23 cellular contexts compared by ENCODE assay signal in genomic region chr22:19126309-19126666, GRCh38. TPM values are rescaled to one million over a fixed set of nuclear protein-coding genes. Genes with fewer than 3 reads are reported as not detected.
DNase-seq lines count a peak whose midpoint lies in the region; ATAC-seq, FAIRE-seq and TF ChIP-seq lines count a peak whose summit lies in the region.
"Had no signal": no experiment of that assay in that cellular context is flagged by ENCODE, and none has a peak within 500 bp of the region (broad histone marks: within the 10 kb centered on the region; RNA-seq: fewer than 3 reads in every experiment).

No MANE protein-coding gene starts in this region.

- H3K27me3 ChIP-seq in HepG2 (ENCODE audit: control insufficient read depth in 1 of 2, insufficient read depth in 2 of 2, low read length in 2 of 2) = peaks cover 3 to 46% of the 10 kb centered on the region in 2 experiments; a peak in 4 of 5 replicates
- H3K27me3 ChIP-seq in right lobe of liver = no peaks in the 10 kb centered on the region
- peaks cover 0 to 3% (median 0%) of the 10 kb centered on the region in 3 experiments for H3K27me3 ChIP-seq in neuronal stem cell (ENCODE audit: control insufficient read depth in 3 of 3, insufficient read depth in 3 of 3, low read depth in 1 of 3, low read length in 3 of 3)
- H3K27me3 ChIP-seq in adrenal gland = no peaks in the 10 kb centered on the region

- intact Hi-C loops in HepG2 (cut with micrococcal nuclease; ENCODE audit: unreplicated experiment) (no loop called here), right lobe of liver (cut with DNase I) (no loop called here), kidney (cut with DNase I) (no loop called here), adrenal gland (cut with DNase I) (no loop called here)

- TF ChIP-seq EP300 in HepG2 (IDR thresholded peaks at IDR 0.05; ENCODE audit: low read depth in 2 of 2, low read length in 2 of 2) (no peak), HepG2 (CRISPR knock-in tag; IDR thresholded peaks at IDR 0.05; ENCODE audit: borderline replicate concordance) (no peak)

- TF ChIP-seq CTCF in HepG2 (CRISPR knock-in tag; IDR thresholded peaks at IDR 0.05) (no peak), right lobe of liver (IDR thresholded peaks at IDR 0.05) (no peak), kidney (IDR thresholded peaks at IDR 0.05; ENCODE audit: borderline replicate concordance, extremely low read depth, insufficient read depth) (no peak), adrenal gland (IDR thresholded peaks at IDR 0.05) (no peak)

- H3K4me1 ChIP-seq in HepG2 (ENCODE audit: insufficient read depth, low read length) (peaks cover 36% of the 10 kb centered on the region), right lobe of liver (peaks cover 0 to 5% (median under 1%) of the 10 kb centered on the region in 4 donors), kidney (ENCODE audit: control insufficient read depth in 1 of 2, insufficient read depth in 1 of 2, low read depth in 1 of 2, low read length in 2 of 2) (peaks cover 4 to 7% of the 10 kb centered on the region in 2 donors), neuronal stem cell (ENCODE audit: control insufficient read depth in 2 of 2, insufficient read depth in 1 of 2, low read depth in 1 of 2, low read length in 2 of 2) (peaks cover 0 to 2% of the 10 kb centered on the region in 2 donors), adrenal gland (replicated peaks in 1 of 2) (peaks cover 2 to 8% of the 10 kb centered on the region in 2 donors)

- TF ChIP-seq POLR2A in HepG2 (IDR thresholded peaks at IDR 0.05; ENCODE audit: insufficient read depth in 1 of 2, low read depth in 2 of 2, low read length in 2 of 2) (no peak), right lobe of liver (IDR thresholded peaks at IDR 0.05) (no peak), GM12892 (IDR thresholded peaks at IDR 0.05; ENCODE audit: low read depth, low read length) (no peak), adrenal gland (IDR thresholded peaks at IDR 0.05) (no peak)

- CTCF ChIA-PET in HepG2 (lab: Yijun Ruan, JAX; ENCODE audit: low intra/inter-chr PET ratio, low total read pairs) = no interaction called here

- DNase-seq in HepG2 (ENCODE audit: low spot score) (no peak), right lobe of liver (no peak), kidney (peak; percentile 42), neuronal stem cell (ENCODE audit: low spot score) (no peak), GM12892 (ENCODE audit: insufficient read length) (no peak), adrenal gland (no peak)
- DNase-seq: C1 segment of cervical spinal cord; Calu3; CD4-positive, alpha-beta memory T cell; COR-L47; DMS53; DMS79 treated with DMSO at 0.1 percent for 48 hours; GF-D8; GOT3; HFFc6 had no signal

- H3K4me2 ChIP-seq in HepG2 (ENCODE audit: low read depth, low read length) = peak overlapping the region; percentile 62
- no peak overlapping the region for H3K4me2 ChIP-seq in neuronal stem cell (ENCODE audit: insufficient read depth, low read length, poor library complexity, severe bottlenecking)

- H2BK120ac ChIP-seq in neuronal stem cell (ENCODE audit: low read depth, low read length) = no peak overlapping the region

- in situ Hi-C loops in HepG2 (cut with HindIII; ENCODE audit: extremely low pct_ligation_motif_present, low pct_unique_long_range_greater_than_20kb) = no loop called here

- H2AK5ac ChIP-seq in neuronal stem cell (ENCODE audit: low read depth, low read length) = peak overlapping the region; percentile 47

- FAIRE-seq in HepG2 (lab: Jason Lieb, UNC) = no peak
- FAIRE-seq in kidney (lab: Jason Lieb, UNC) = no peak
- FAIRE-seq in GM12892 (lab: Jason Lieb, UNC) = no peak
- FAIRE-seq: GM12891, H54 had no signal

- H3K9me3 ChIP-seq in HepG2 (ENCODE audit: low read length) = no peaks in the 10 kb centered on the region
- H3K9me3 ChIP-seq in right lobe of liver = no peaks in the 10 kb centered on the region
- no peaks in the 10 kb centered on the region for H3K9me3 ChIP-seq in kidney (ENCODE audit: control insufficient read depth in 1 of 2, low read length in 2 of 2)
- H3K9me3 ChIP-seq in neuronal stem cell (replicated peaks in 1 of 2; ENCODE audit: control insufficient read depth in 2 of 2, insufficient read depth in 1 of 2, low read depth in 1 of 2, low read length in 2 of 2) = no peaks in the 10 kb centered on the region
- H3K9me3 ChIP-seq in adrenal gland (replicated peaks in 1 of 3) = no peaks in the 10 kb centered on the region
- H3K9me3 ChIP-seq: HAP-1 had no signal

- ATAC-seq in HepG2 (no peak), right lobe of liver (no peak)

- H3K79me2 ChIP-seq in HepG2 (ENCODE audit: insufficient read depth, low read length) = peaks cover 5% of the 10 kb centered on the region

- H3K9ac ChIP-seq in HepG2 (ENCODE audit: insufficient read depth, low read depth, low read length) (no peak overlapping the region), kidney (ENCODE audit: low read length in 2 of 2) (no peak overlapping the region), neuronal stem cell (ENCODE audit: low read depth, low read length, poor library complexity) (no peak overlapping the region)

- H3K4ac ChIP-seq in neuronal stem cell (ENCODE audit: low read length) = no peak overlapping the region

- H3K4me3 ChIP-seq in HepG2 (replicated peaks in 1 of 3; ENCODE audit: insufficient read depth in 1 of 3, low read depth in 2 of 3, low read length in 3 of 3) (peak overlapping the region in 2 of 3 experiments; percentile 18 to 44; a peak in 1 of 6 replicates), right lobe of liver (no peak overlapping the region), kidney (ENCODE audit: low read length in 2 of 2) (no peak overlapping the region), neuronal stem cell (ENCODE audit: low read length in 2 of 2) (no peak overlapping the region), adrenal gland (no peak overlapping the region)
- H3K4me3 ChIP-seq: HAP-1 had no signal

- peaks cover 4% of the 10 kb centered on the region; the same call in 1 of the 2 replicates for H4K20me1 ChIP-seq in HepG2 (ENCODE audit: insufficient read depth, low read length)

- peak overlapping the region; percentile 34 for H3K23ac ChIP-seq in neuronal stem cell (ENCODE audit: low read depth, low read length, poor library complexity)

- H4K91ac ChIP-seq in neuronal stem cell (ENCODE audit: low read depth, low read length, poor library complexity) = no peak overlapping the region

- WGBS in HepG2 (ENCODE audit: low lambda C conversion rate) = 0% methylated on average over 1 of the region's 9 CpGs
- no CpG with 5 or more reads among the region's 9 CpGs for WGBS in right lobe of liver (ENCODE audit: insufficient coverage, low coverage, low lambda C conversion rate, missing lambda C conversion rate)
- no CpG with 5 or more reads among the region's 9 CpGs for WGBS in neuronal stem cell (ENCODE audit: extremely low coverage in 2 of 2, insufficient read length in 2 of 2, insufficient replicate concordance in 1 of 2), 2 donors
- WGBS in adrenal gland, 4 donors = 84 to 90% (median 88%) methylated on average over 4 to 9 of the region's 9 CpGs

- H3K36me3 ChIP-seq in HepG2 (replicated peaks in 1 of 2; ENCODE audit: control insufficient read depth in 1 of 2, insufficient read depth in 2 of 2, low read length in 2 of 2) (no peaks in the 10 kb centered on the region), right lobe of liver (no peaks in the 10 kb centered on the region), kidney (ENCODE audit: control insufficient read depth in 1 of 2, insufficient read depth in 2 of 2, low read length in 2 of 2) (no peaks in the 10 kb centered on the region), neuronal stem cell (replicated peaks in 1 of 2; ENCODE audit: control insufficient read depth in 2 of 2, insufficient read depth in 2 of 2, low read length in 2 of 2) (peaks cover 0 to 2% of the 10 kb centered on the region in 2 donors), adrenal gland (replicated peaks in 1 of 2) (no peaks in the 10 kb centered on the region)
- H3K36me3 ChIP-seq: HAP-1 had no signal

- H2BK12ac ChIP-seq in neuronal stem cell (ENCODE audit: low read length) = no peak overlapping the region

- H3K27ac ChIP-seq in HepG2 (ENCODE audit: extremely low read length, insufficient read depth, low read length) = no peak overlapping the region
- no peak overlapping the region for H3K27ac ChIP-seq in right lobe of liver
- H3K27ac ChIP-seq in kidney (ENCODE audit: low read depth in 2 of 2, low read length in 2 of 2) = no peak overlapping the region
- H3K27ac ChIP-seq in neuronal stem cell (replicated peaks; ENCODE audit: low read length) = no peak overlapping the region
- no peak overlapping the region for H3K27ac ChIP-seq in adrenal gland

- TF ChIP-seq RAD21 in HepG2 (CRISPR knock-in tag; IDR thresholded peaks at IDR 0.05) = no peak

- H3K14ac ChIP-seq in neuronal stem cell (ENCODE audit: low read length) = no peak overlapping the region

- H3K79me1 ChIP-seq in neuronal stem cell (ENCODE audit: low read depth, low read length) = peaks cover 6% of the 10 kb centered on the region

- POLR2A ChIA-PET in HepG2 (lab: Yijun Ruan, JAX) = interaction anchor here (0.6 to 1.2 kb wide), 3 partner anchors 18 to 53 kb away, joined by 3 to 6 read pairs (median 3); partner anchors contain the start of genes ESS2 and SLC25A1

- no peak overlapping the region for H2BK15ac ChIP-seq in neuronal stem cell (ENCODE audit: low read length)

- H3K18ac ChIP-seq in neuronal stem cell (ENCODE audit: low read length) = no peak overlapping the region

- no peak overlapping the region for H4K8ac ChIP-seq in neuronal stem cell (ENCODE audit: low read depth, low read length)

- H2AFZ ChIP-seq in HepG2 (ENCODE audit: low read length) (no peak overlapping the region), neuronal stem cell (ENCODE audit: low read length) (no peak overlapping the region)

- BruUV-seq in HepG2 (replicated peaks; lab: Mats Ljungman, UMichigan) = no TSS peak

- no peak overlapping the region for H2BK5ac ChIP-seq in neuronal stem cell (ENCODE audit: low read length)

RNA-seq across cellular contexts. Expression of gene DGCR2, which starts 4.1 kb away (rescaled TPM):
- total RNA-seq in HepG2 (2016; rRNA removed; fragmentation: Illumina TruSeq; extraction: Trizol) (13.1 and 35.3 TPM in 2 replicates), right lobe of liver (10 to 100 TPM; 19.8 to 31.7 (median 24.7) TPM), kidney (67.7 TPM), adrenal gland (10 to 100 TPM; 37.8 to 70.1 (median 63.6) TPM)
- total RNA-seq in HepG2 (2016; cell fraction: cytosol; rRNA removed; fragmentation: Illumina TruSeq; extraction: Trizol; ENCODE audit: low read depth) = 3.2 and 3.3 TPM in 2 replicates
- total RNA-seq in HepG2 (2016; cell fraction: insoluble cytoplasmic fraction; rRNA removed; fragmentation: Illumina TruSeq; extraction: Trizol) = 11.4 and 34.3 TPM in 2 replicates
- 7.2 and 7.5 TPM in 2 replicates for total RNA-seq in HepG2 (2016; cell fraction: membrane; rRNA removed; fragmentation: Illumina TruSeq; extraction: Trizol)
- total RNA-seq in HepG2 (2016; cell fraction: nucleus; rRNA removed; fragmentation: Illumina TruSeq; extraction: Trizol) = 34.8 and 37.6 TPM in 2 replicates
- polyA plus RNA-seq in HepG2 (2011; rRNA removed) (23.1 and 27.6 TPM in 2 replicates), kidney (ENCODE audit: insufficient read depth, low read depth, low replicate concordance) (37.5 TPM), adrenal gland (10 to 100 TPM; 24.3 to 34.6 (median 29.7) TPM)
- 25.5 and 27.7 TPM in 2 replicates for polyA plus RNA-seq in HepG2 (2011; cell fraction: cytosol; rRNA removed)
- polyA plus RNA-seq in HepG2 (2011; cell fraction: nucleus; rRNA removed) = 29.9 and 34.4 TPM in 2 replicates
- 25.6 and 27.4 TPM in 2 replicates for polyA plus RNA-seq in HepG2 (2012)
- 1.5 TPM in 2 replicates for polyA plus RNA-seq in HepG2 (2016; cell fraction: cytosol; fragmentation: Illumina TruSeq; extraction: Trizol; ENCODE audit: low read depth)
- 10.5 and 13.9 TPM in 2 replicates for polyA plus RNA-seq in HepG2 (2016; cell fraction: insoluble cytoplasmic fraction; fragmentation: Illumina TruSeq; extraction: Trizol; ENCODE audit: low read depth)
- polyA plus RNA-seq in HepG2 (2016; cell fraction: membrane; fragmentation: Illumina TruSeq; extraction: Trizol; ENCODE audit: low read depth) = 3.2 and 3.5 TPM in 2 replicates
- 46.9 and 47.1 TPM in 2 replicates for polyA plus RNA-seq in HepG2 (2016; cell fraction: nucleus; fragmentation: Illumina TruSeq; extraction: Trizol; ENCODE audit: insufficient read depth, low read depth)
- polyA minus RNA-seq in HepG2 (2011; rRNA and poly(A)+ RNA removed; ENCODE audit: low replicate concordance) = 21.9 and 57.1 TPM in 2 replicates
- 20.8 and 23.5 TPM in 2 replicates for polyA minus RNA-seq in HepG2 (2011; cell fraction: cytosol; rRNA and poly(A)+ RNA removed)
- polyA minus RNA-seq in HepG2 (2011; cell fraction: nucleus; rRNA and poly(A)+ RNA removed) = 18.0 and 21.3 TPM in 2 replicates
- polyA plus RNA-seq in neuronal stem cell (2013, experiment 1 of 2) = 31.2 TPM
- 31.1 TPM for polyA plus RNA-seq in neuronal stem cell (2013, experiment 2 of 2)
- polyA plus RNA-seq in GM12892 (2012; ENCODE audit: missing spikeins) = 6.5 TPM

RNA-seq across cellular contexts. Expression of gene TSSK2, which starts 4.8 kb away (rescaled TPM):
- not detected in 2 replicates for total RNA-seq in HepG2 (2016; rRNA removed; fragmentation: Illumina TruSeq; extraction: Trizol)
- not detected in 2 replicates for total RNA-seq in HepG2 (2016; cell fraction: cytosol; rRNA removed; fragmentation: Illumina TruSeq; extraction: Trizol; ENCODE audit: low read depth)
- total RNA-seq in HepG2 (2016; cell fraction: insoluble cytoplasmic fraction; rRNA removed; fragmentation: Illumina TruSeq; extraction: Trizol) = not detected in 2 replicates
- total RNA-seq in HepG2 (2016; cell fraction: membrane; rRNA removed; fragmentation: Illumina TruSeq; extraction: Trizol) = not detected in 2 replicates
- not detected in 2 replicates for total RNA-seq in HepG2 (2016; cell fraction: nucleus; rRNA removed; fragmentation: Illumina TruSeq; extraction: Trizol)
- polyA plus RNA-seq in HepG2 (2011; rRNA removed) = not detected in 2 replicates
- polyA plus RNA-seq in HepG2 (2011; cell fraction: cytosol; rRNA removed) = not detected in 2 replicates
- not detected in 2 replicates for polyA plus RNA-seq in HepG2 (2011; cell fraction: nucleus; rRNA removed)
- not detected in 2 replicates for polyA plus RNA-seq in HepG2 (2012)
- polyA plus RNA-seq in HepG2 (2016; cell fraction: cytosol; fragmentation: Illumina TruSeq; extraction: Trizol; ENCODE audit: low read depth) = not detected in 2 replicates
- not detected in 2 replicates for polyA plus RNA-seq in HepG2 (2016; cell fraction: insoluble cytoplasmic fraction; fragmentation: Illumina TruSeq; extraction: Trizol; ENCODE audit: low read depth)
- not detected in 2 replicates for polyA plus RNA-seq in HepG2 (2016; cell fraction: membrane; fragmentation: Illumina TruSeq; extraction: Trizol; ENCODE audit: low read depth)
- not detected in 2 replicates for polyA plus RNA-seq in HepG2 (2016; cell fraction: nucleus; fragmentation: Illumina TruSeq; extraction: Trizol; ENCODE audit: insufficient read depth, low read depth)
- polyA minus RNA-seq in HepG2 (2011; rRNA and poly(A)+ RNA removed; ENCODE audit: low replicate concordance) = not detected in 2 replicates
- not detected in 2 replicates for polyA minus RNA-seq in HepG2 (2011; cell fraction: cytosol; rRNA and poly(A)+ RNA removed)
- polyA minus RNA-seq in HepG2 (2011; cell fraction: nucleus; rRNA and poly(A)+ RNA removed) = not detected in 2 replicates
- not detected for total RNA-seq in right lobe of liver
- not detected for total RNA-seq in kidney
- polyA plus RNA-seq in kidney (ENCODE audit: insufficient read depth, low read depth, low replicate concordance) = not detected
- polyA plus RNA-seq in neuronal stem cell (2013, experiment 1 of 2) = not detected
- polyA plus RNA-seq in neuronal stem cell (2013, experiment 2 of 2) = not detected
- polyA plus RNA-seq in GM12892 (2012; ENCODE audit: missing spikeins) = not detected
- total RNA-seq in adrenal gland = not detected
- under 1 TPM in 1 of 3 donors, not detected in 2; 0.32 TPM for polyA plus RNA-seq in adrenal gland
- total RNA-seq: A172; A673; Calu3; CD4-positive, alpha-beta memory T cell; Daoy; G401; HFFc6 had no signal
- polyA plus RNA-seq: BJ; CD4-positive, alpha-beta memory T cell had no signal

RNA-seq across cellular contexts. Expression of gene ESS2, which starts 18.2 kb away (rescaled TPM):
- total RNA-seq in HepG2 (2016; rRNA removed; fragmentation: Illumina TruSeq; extraction: Trizol) = 7.6 and 8.9 TPM in 2 replicates
- 1.4 and 1.9 TPM in 2 replicates for total RNA-seq in HepG2 (2016; cell fraction: cytosol; rRNA removed; fragmentation: Illumina TruSeq; extraction: Trizol; ENCODE audit: low read depth)
- total RNA-seq in HepG2 (2016; cell fraction: insoluble cytoplasmic fraction; rRNA removed; fragmentation: Illumina TruSeq; extraction: Trizol) = 7.9 and 8.1 TPM in 2 replicates
- total RNA-seq in HepG2 (2016; cell fraction: membrane; rRNA removed; fragmentation: Illumina TruSeq; extraction: Trizol) = 4.1 and 4.3 TPM in 2 replicates
- total RNA-seq in HepG2 (2016; cell fraction: nucleus; rRNA removed; fragmentation: Illumina TruSeq; extraction: Trizol) = 4.9 and 6.3 TPM in 2 replicates
- polyA plus RNA-seq in HepG2 (2011; rRNA removed) = 7.7 and 9.4 TPM in 2 replicates
- 6.7 and 9.6 TPM in 2 replicates for polyA plus RNA-seq in HepG2 (2011; cell fraction: cytosol; rRNA removed)
- polyA plus RNA-seq in HepG2 (2011; cell fraction: nucleus; rRNA removed) = 18.1 and 19.0 TPM in 2 replicates
- polyA plus RNA-seq in HepG2 (2012) = 6.1 and 7.0 TPM in 2 replicates
- 2.1 and 2.6 TPM in 2 replicates for polyA plus RNA-seq in HepG2 (2016; cell fraction: cytosol; fragmentation: Illumina TruSeq; extraction: Trizol; ENCODE audit: low read depth)
- 9.6 and 10.8 TPM in 2 replicates for polyA plus RNA-seq in HepG2 (2016; cell fraction: insoluble cytoplasmic fraction; fragmentation: Illumina TruSeq; extraction: Trizol; ENCODE audit: low read depth)
- polyA plus RNA-seq in HepG2 (2016; cell fraction: membrane; fragmentation: Illumina TruSeq; extraction: Trizol; ENCODE audit: low read depth) = 3.7 and 3.8 TPM in 2 replicates
- 17.9 and 18.0 TPM in 2 replicates for polyA plus RNA-seq in HepG2 (2016; cell fraction: nucleus; fragmentation: Illumina TruSeq; extraction: Trizol; ENCODE audit: insufficient read depth, low read depth)
- 5.0 and 5.6 TPM in 2 replicates for polyA minus RNA-seq in HepG2 (2011; rRNA and poly(A)+ RNA removed; ENCODE audit: low replicate concordance)
- polyA minus RNA-seq in HepG2 (2011; cell fraction: cytosol; rRNA and poly(A)+ RNA removed) = 3.7 and 4.4 TPM in 2 replicates
- 4.8 and 6.2 TPM in 2 replicates for polyA minus RNA-seq in HepG2 (2011; cell fraction: nucleus; rRNA and poly(A)+ RNA removed)
- total RNA-seq in right lobe of liver = 1 to 10 TPM; 4.8 to 9.2 (median 5.4) TPM
- 14.3 TPM for total RNA-seq in kidney
- polyA plus RNA-seq in kidney (ENCODE audit: insufficient read depth, low read depth, low replicate concordance) = 15.3 TPM
- 9.2 TPM for polyA plus RNA-seq in neuronal stem cell (2013, experiment 1 of 2)
- polyA plus RNA-seq in neuronal stem cell (2013, experiment 2 of 2) = 9.2 TPM
- polyA plus RNA-seq in GM12892 (2012; ENCODE audit: missing spikeins) = 5.7 TPM
- total RNA-seq in adrenal gland = 10 to 100 TPM; 12.1 to 20.4 (median 16.2) TPM
- 10 to 100 TPM in 2 of 3 donors, 1 to 10 TPM in 1; 4.2 to 36.4 (median 35.0) TPM for polyA plus RNA-seq in adrenal gland

RNA-seq across cellular contexts. Expression of gene GSC2, which starts 23.8 kb away (rescaled TPM):
- total RNA-seq in HepG2 (2016; rRNA removed; fragmentation: Illumina TruSeq; extraction: Trizol) = not detected in 2 replicates
- total RNA-seq in HepG2 (2016; cell fraction: cytosol; rRNA removed; fragmentation: Illumina TruSeq; extraction: Trizol; ENCODE audit: low read depth) = not detected in 2 replicates
- total RNA-seq in HepG2 (2016; cell fraction: insoluble cytoplasmic fraction; rRNA removed; fragmentation: Illumina TruSeq; extraction: Trizol) = not detected in 2 replicates
- total RNA-seq in HepG2 (2016; cell fraction: membrane; rRNA removed; fragmentation: Illumina TruSeq; extraction: Trizol) = not detected in 2 replicates
- total RNA-seq in HepG2 (2016; cell fraction: nucleus; rRNA removed; fragmentation: Illumina TruSeq; extraction: Trizol) = not detected in 2 replicates
- not detected in 2 replicates for polyA plus RNA-seq in HepG2 (2011; rRNA removed)
- not detected in 2 replicates for polyA plus RNA-seq in HepG2 (2011; cell fraction: cytosol; rRNA removed)
- not detected in 2 replicates for polyA plus RNA-seq in HepG2 (2011; cell fraction: nucleus; rRNA removed)
- polyA plus RNA-seq in HepG2 (2012) = not detected in 2 replicates
- polyA plus RNA-seq in HepG2 (2016; cell fraction: cytosol; fragmentation: Illumina TruSeq; extraction: Trizol; ENCODE audit: low read depth) = not detected in 2 replicates
- polyA plus RNA-seq in HepG2 (2016; cell fraction: insoluble cytoplasmic fraction; fragmentation: Illumina TruSeq; extraction: Trizol; ENCODE audit: low read depth) = not detected in 2 replicates
- not detected in 2 replicates for polyA plus RNA-seq in HepG2 (2016; cell fraction: membrane; fragmentation: Illumina TruSeq; extraction: Trizol; ENCODE audit: low read depth)
- polyA plus RNA-seq in HepG2 (2016; cell fraction: nucleus; fragmentation: Illumina TruSeq; extraction: Trizol; ENCODE audit: insufficient read depth, low read depth) = not detected in 2 replicates
- not detected in 2 replicates for polyA minus RNA-seq in HepG2 (2011; rRNA and poly(A)+ RNA removed; ENCODE audit: low replicate concordance)
- not detected in 2 replicates for polyA minus RNA-seq in HepG2 (2011; cell fraction: cytosol; rRNA and poly(A)+ RNA removed)
- polyA minus RNA-seq in HepG2 (2011; cell fraction: nucleus; rRNA and poly(A)+ RNA removed) = not detected in 2 replicates
- total RNA-seq in right lobe of liver = not detected
- not detected for total RNA-seq in kidney
- not detected for polyA plus RNA-seq in kidney (ENCODE audit: insufficient read depth, low read depth, low replicate concordance)
- not detected for polyA plus RNA-seq in neuronal stem cell (2013, experiment 1 of 2)
- not detected for polyA plus RNA-seq in neuronal stem cell (2013, experiment 2 of 2)
- polyA plus RNA-seq in GM12892 (2012; ENCODE audit: missing spikeins) = not detected
- total RNA-seq in adrenal gland = not detected
- not detected for polyA plus RNA-seq in adrenal gland
- total RNA-seq: A172; A673; Calu3; CD4-positive, alpha-beta memory T cell; Daoy; HFFc6 had no signal
- polyA plus RNA-seq: BJ; CD4-positive, alpha-beta memory T cell had no signal

RNA-seq across cellular contexts. Expression of gene SLC25A1, which starts 52.2 kb away (rescaled TPM):
- total RNA-seq in HepG2 (2016; rRNA removed; fragmentation: Illumina TruSeq; extraction: Trizol) (118 and 161 TPM in 2 replicates), right lobe of liver (100 to 1,000 TPM in 4 of 6 experiments, 10 to 100 TPM in 2; 80.2 to 128 (median 114) TPM), kidney (62.6 TPM), adrenal gland (100 to 1,000 TPM in 6 of 8 donors, 10 to 100 TPM in 2; 99.0 to 170 (median 128) TPM)
- total RNA-seq in HepG2 (2016; cell fraction: cytosol; rRNA removed; fragmentation: Illumina TruSeq; extraction: Trizol; ENCODE audit: low read depth) = 121 and 136 TPM in 2 replicates
- 107 and 161 TPM in 2 replicates for total RNA-seq in HepG2 (2016; cell fraction: insoluble cytoplasmic fraction; rRNA removed; fragmentation: Illumina TruSeq; extraction: Trizol)
- total RNA-seq in HepG2 (2016; cell fraction: membrane; rRNA removed; fragmentation: Illumina TruSeq; extraction: Trizol) = 173 and 190 TPM in 2 replicates
- total RNA-seq in HepG2 (2016; cell fraction: nucleus; rRNA removed; fragmentation: Illumina TruSeq; extraction: Trizol) = 74.9 and 92.0 TPM in 2 replicates
- polyA plus RNA-seq in HepG2 (2011; rRNA removed) (49.4 and 57.3 TPM in 2 replicates), kidney (ENCODE audit: insufficient read depth, low read depth, low replicate concordance) (128 TPM), adrenal gland (10 to 100 TPM; 59.2 to 89.9 (median 71.1) TPM)
- polyA plus RNA-seq in HepG2 (2011; cell fraction: cytosol; rRNA removed) = 57.0 and 78.3 TPM in 2 replicates
- polyA plus RNA-seq in HepG2 (2011; cell fraction: nucleus; rRNA removed) = 92.6 and 99.0 TPM in 2 replicates
- 71.1 and 74.4 TPM in 2 replicates for polyA plus RNA-seq in HepG2 (2012)
- polyA plus RNA-seq in HepG2 (2016; cell fraction: cytosol; fragmentation: Illumina TruSeq; extraction: Trizol; ENCODE audit: low read depth) = 165 and 180 TPM in 2 replicates
- polyA plus RNA-seq in HepG2 (2016; cell fraction: insoluble cytoplasmic fraction; fragmentation: Illumina TruSeq; extraction: Trizol; ENCODE audit: low read depth) = 116 and 155 TPM in 2 replicates
- polyA plus RNA-seq in HepG2 (2016; cell fraction: membrane; fragmentation: Illumina TruSeq; extraction: Trizol; ENCODE audit: low read depth) = 187 and 190 TPM in 2 replicates
- 160 and 164 TPM in 2 replicates for polyA plus RNA-seq in HepG2 (2016; cell fraction: nucleus; fragmentation: Illumina TruSeq; extraction: Trizol; ENCODE audit: insufficient read depth, low read depth)
- 31.1 and 76.9 TPM in 2 replicates for polyA minus RNA-seq in HepG2 (2011; rRNA and poly(A)+ RNA removed; ENCODE audit: low replicate concordance)
- 45.0 and 48.0 TPM in 2 replicates for polyA minus RNA-seq in HepG2 (2011; cell fraction: cytosol; rRNA and poly(A)+ RNA removed)
- polyA minus RNA-seq in HepG2 (2011; cell fraction: nucleus; rRNA and poly(A)+ RNA removed) = 13.5 and 13.8 TPM in 2 replicates
- polyA plus RNA-seq in neuronal stem cell (2013, experiment 1 of 2) = 75.2 TPM
- 71.9 TPM for polyA plus RNA-seq in neuronal stem cell (2013, experiment 2 of 2)
- 27.7 TPM for polyA plus RNA-seq in GM12892 (2012; ENCODE audit: missing spikeins)

Comparison
In these comparisons a context has a peak if more than half of its experiments do, and no peak if none do; other contexts are left out.
1. H3K4me3 ChIP-seq: peak in HepG2 (2 of 3); none in right lobe of liver (0 of 3), kidney (0 of 2), neuronal stem cell (0 of 2) and adrenal gland (0 of 4).